Comparison of ENCODE assay signal across 8 cellular contexts in the genomic region with DNA sequence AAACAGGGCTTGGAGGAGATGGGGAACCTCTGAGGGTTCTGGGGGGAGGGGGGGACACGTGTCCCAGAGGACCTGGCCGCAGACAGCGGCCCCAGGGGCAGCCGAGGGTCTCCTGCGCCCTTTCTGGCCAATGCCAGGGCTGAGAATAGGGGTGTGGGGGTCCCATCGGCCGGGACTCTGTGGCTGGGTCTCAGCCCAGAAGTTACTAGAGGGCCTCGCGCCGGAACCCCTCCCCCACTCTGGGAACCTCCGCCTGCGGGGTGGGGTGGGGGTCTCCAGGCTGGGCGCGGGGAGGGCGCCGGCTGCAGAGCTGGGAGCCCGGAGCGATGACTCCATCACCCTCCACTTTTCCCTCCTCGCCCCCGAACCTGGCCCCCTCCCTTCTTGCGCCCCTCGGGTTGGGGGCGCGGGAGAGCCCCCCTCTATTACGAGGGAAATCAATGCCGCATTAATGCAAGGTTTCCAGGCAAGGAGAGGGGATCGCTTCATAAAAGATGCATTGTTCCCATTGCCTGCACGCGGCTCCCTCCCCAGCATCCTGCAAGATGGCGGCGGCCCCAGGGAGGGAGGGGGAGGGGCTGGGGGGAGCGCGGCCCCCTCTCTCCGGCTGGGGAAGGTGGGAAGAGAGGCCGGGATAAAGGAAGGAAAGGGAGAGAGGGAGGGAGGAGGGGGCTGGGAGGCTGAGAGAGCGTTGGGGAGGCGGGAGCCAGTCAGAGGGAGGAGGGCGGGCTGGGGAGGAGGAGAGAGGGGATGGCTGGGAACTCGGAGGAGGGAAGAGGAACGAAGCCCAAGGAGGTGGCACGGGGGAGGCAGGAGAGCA.
DNase-seq lines count a peak whose midpoint lies in the region; FAIRE-seq and TF ChIP-seq lines count a peak whose summit lies in the region.
"Not testable (repeated sequence)": the region's sequence is repeated elsewhere in the genome, so short reads cannot be mapped to it uniquely, and the experiment has no call there.

No MANE protein-coding gene starts in this region.

- peak overlapping the region; percentile 58; the same call in 1 of the 2 replicates for H3K9ac ChIP-seq in OCI-LY3 (ENCODE audit: low read length)
- peak overlapping the region in 1 of 4 experiments; percentile 60; a peak in 3 of 7 replicates for H3K9ac ChIP-seq in H1 (replicated peaks in 1 of 4; ENCODE audit: extremely low read depth in 1 of 4, low read depth in 3 of 4, low read length in 3 of 4)

- not testable (repeated sequence) for H3K14ac ChIP-seq in H1 (ENCODE audit: insufficient read length)

- BruUV-seq in Caco-2 (replicated peaks; lab: Mats Ljungman, UMichigan): not testable (repeated sequence)

- H3K56ac ChIP-seq in H1 (replicated peaks; ENCODE audit: insufficient read length, low read depth, low read length): not testable (repeated sequence)

- FAIRE-seq in H1 (lab: Jason Lieb, UNC): not testable (repeated sequence)

- H3K4me3 ChIP-seq in Caco-2 (ENCODE audit: low read depth, low read length): peak overlapping the region; percentile 28
- H3K4me3 ChIP-seq in OCI-LY3 (ENCODE audit: low read length): peak overlapping the region; percentile 69
- peak overlapping the region; percentile 40 to 62 (median 46) for H3K4me3 ChIP-seq in H1 (ENCODE audit: extremely low read depth in 1 of 4, insufficient read depth in 2 of 4, low read depth in 3 of 4, low read length in 4 of 4)
- peak overlapping the region; percentile 55 for H3K4me3 ChIP-seq in iPS-18c (ENCODE audit: insufficient read depth, low read depth, low read length)
- H3K4me3 ChIP-seq in testis: peak overlapping the region; percentile 53 to 63

- not testable (repeated sequence) for H3K23me2 ChIP-seq in H1 (ENCODE audit: low read depth, low read length)

- not testable (repeated sequence) for H2AK5ac ChIP-seq in H1 (ENCODE audit: low read depth, low read length)

- H3K79me1 ChIP-seq in H1 (ENCODE audit: low read depth, low read length): not testable (repeated sequence)

- H3K36me3 ChIP-seq in Caco-2 (ENCODE audit: control insufficient read depth, insufficient read depth, low read length); OCI-LY3 (replicated peaks; ENCODE audit: low read depth, low read length); H1 (ENCODE audit: control insufficient read depth in 2 of 4, insufficient read depth in 4 of 4, low read length in 3 of 4); testis (ENCODE audit: low read depth, missing control alignments): not testable (repeated sequence)

- TF ChIP-seq RAD21 in H1 (IDR thresholded peaks at IDR 0.05 in 1 of 2, conservative IDR thresholded peaks at IDR 0.05 in 1 of 2; ENCODE audit: low read depth in 2 of 2, low read length in 2 of 2): not testable (repeated sequence)

- H4K91ac ChIP-seq in H1 (replicated peaks; ENCODE audit: insufficient read length, low read length): not testable (repeated sequence)

- CTCF ChIA-PET in Caco-2 (lab: Charles Lee); activated naive CD4-positive, alpha-beta T cell treated with anti-CD3 and anti-CD28 coated beads for 36 hours (lab: Charles Lee); H1 (lab: Charles Lee; ENCODE audit: partially characterized antibody): not testable (repeated sequence)

- H3K9me3 Mint-ChIP-seq in Caco-2 (ENCODE audit: unreplicated experiment); activated naive CD4-positive, alpha-beta T cell treated with anti-CD3 and anti-CD28 coated beads for 36 hours: not testable (repeated sequence)

- H2BK12ac ChIP-seq in H1 (ENCODE audit: low read depth, low read length): not testable (repeated sequence)

- not testable (repeated sequence) for H3K27me3 ChIP-seq in Caco-2 (replicated peaks; ENCODE audit: control insufficient read depth, insufficient read depth, low read length); OCI-LY3 (ENCODE audit: low read depth, low read length); H1 (replicated peaks in 1 of 4; ENCODE audit: control insufficient read depth in 3 of 4, extremely low read depth in 1 of 4, insufficient read depth in 3 of 4, low read length in 3 of 4); testis

- POLR2A ChIA-PET in Caco-2 (lab: Charles Lee): not testable (repeated sequence)
- POLR2A ChIA-PET in H1 (lab: Charles Lee; ENCODE audit: partially characterized antibody): interaction anchor here (1.2 to 1.4 kb wide), 3 partner anchors 40 to 42 kb away, joined by 3 to 5 read pairs (median 4); no protein-coding TSS in a partner anchor

- 3% methylated on average over 7 of the region's 41 CpGs; no CpG with 5 or more reads in 1 of the 2 experiments for WGBS in H1 (ENCODE audit: extremely low coverage in 1 of 2, insufficient coverage in 1 of 2, insufficient read length in 1 of 2, insufficient replicate concordance in 2 of 2, low coverage in 1 of 2, low lambda C conversion rate in 2 of 2, missing lambda C conversion rate in 1 of 2), 2 experiments
- 0 to 1% methylated on average over 4 to 17 of the region's 41 CpGs for WGBS in testis, 2 donors

- intact Hi-C loops in Caco-2 (cut with micrococcal nuclease; ENCODE audit: unreplicated experiment); activated naive CD4-positive, alpha-beta T cell treated with anti-CD3 and anti-CD28 coated beads for 36 hours (cut with micrococcal nuclease); testis (cut with DNase I; ENCODE audit: low total_unique reads): not testable (repeated sequence)

- not testable (repeated sequence) for H3K9me3 ChIP-seq in Caco-2; OCI-LY3 (ENCODE audit: insufficient read depth, low read length); H1 (ENCODE audit: insufficient read depth in 2 of 2, low read depth in 1 of 2, low read length in 1 of 2); iPS-18c (ENCODE audit: control insufficient read depth, insufficient read depth, low read length); testis

- H3K27me3 Mint-ChIP-seq in Caco-2 (ENCODE audit: insufficient read depth, unreplicated experiment); activated naive CD4-positive, alpha-beta T cell treated with anti-CD3 and anti-CD28 coated beads for 36 hours (ENCODE audit: low read depth): not testable (repeated sequence)

- not testable (repeated sequence) for H3K4ac ChIP-seq in H1 (replicated peaks; ENCODE audit: insufficient read length, low read depth, low read length)

- DNase-seq in Caco-2: peak in 1 of 2 experiments; percentile 68
- DNase-seq in LHCN-M2 (ENCODE audit: low read depth): peak; percentile 56
- not testable (repeated sequence) for DNase-seq in activated naive CD4-positive, alpha-beta T cell treated with anti-CD3 and anti-CD28 coated beads for 36 hours
- peak; percentile 58 to 71 for DNase-seq in H1 (ENCODE audit: low read depth in 1 of 2, low spot score in 2 of 2)
- DNase-seq in non-pigmented ciliary epithelial cell (ENCODE audit: low read depth): peak; percentile 20
- peak; percentile 62 for DNase-seq in testis

- TF ChIP-seq EP300 in H1 (IDR thresholded peaks at IDR 0.05; ENCODE audit: borderline replicate concordance in 1 of 2, low read depth in 2 of 2, low read length in 2 of 2): not testable (repeated sequence)

- H2AFZ ChIP-seq in OCI-LY3 (ENCODE audit: low read depth, low read length); H1 (ENCODE audit: low read length): not testable (repeated sequence)

- not testable (repeated sequence) for TF ChIP-seq CTCF in Caco-2 (IDR thresholded peaks at IDR 0.05; ENCODE audit: insufficient read depth in 1 of 2, low read depth in 1 of 2, low read length in 1 of 2, severe bottlenecking in 1 of 2, unreplicated experiment in 1 of 2); OCI-LY3 (IDR thresholded peaks at IDR 0.05; ENCODE audit: low read depth, low read length); H1 (IDR thresholded peaks at IDR 0.05; ENCODE audit: control extremely low read depth in 1 of 3, insufficient read depth in 1 of 3, low read depth in 1 of 3, low read length in 3 of 3); testis (IDR thresholded peaks at IDR 0.05)

- H3K4me3 Mint-ChIP-seq in Caco-2 (ENCODE audit: unreplicated experiment): peak overlapping the region; percentile 58
- peak overlapping the region; percentile 39 for H3K4me3 Mint-ChIP-seq in activated naive CD4-positive, alpha-beta T cell treated with anti-CD3 and anti-CD28 coated beads for 36 hours

- H3K18ac ChIP-seq in H1 (ENCODE audit: extremely low read depth, low read length): not testable (repeated sequence)

- H3K4me2 ChIP-seq in OCI-LY3 (ENCODE audit: low read length) (peak overlapping the region; percentile 60), H1 (ENCODE audit: insufficient read depth in 1 of 2, low read depth in 2 of 2, low read length in 2 of 2) (peak overlapping the region; percentile 64 to 69)

- H3K36me3 Mint-ChIP-seq in Caco-2 (ENCODE audit: insufficient read depth, unreplicated experiment); activated naive CD4-positive, alpha-beta T cell treated with anti-CD3 and anti-CD28 coated beads for 36 hours (ENCODE audit: low read depth): not testable (repeated sequence)

- H4K5ac ChIP-seq in H1 (ENCODE audit: insufficient read length, low read depth, low read length): not testable (repeated sequence)

- not testable (repeated sequence) for H3K4me1 ChIP-seq in Caco-2; OCI-LY3 (ENCODE audit: low read length); H1 (replicated peaks in 1 of 4; ENCODE audit: control insufficient read depth in 3 of 4, insufficient read depth in 4 of 4, low read length in 3 of 4); testis

- H2BK15ac ChIP-seq in H1 (ENCODE audit: low read length): not testable (repeated sequence)

- H3K4me1 Mint-ChIP-seq in Caco-2 (ENCODE audit: low read depth, unreplicated experiment); activated naive CD4-positive, alpha-beta T cell treated with anti-CD3 and anti-CD28 coated beads for 36 hours (ENCODE audit: low read depth): not testable (repeated sequence)

- not testable (repeated sequence) for H2BK20ac ChIP-seq in H1 (ENCODE audit: low read length)

- not testable (repeated sequence) for H3K27ac Mint-ChIP-seq in Caco-2 (ENCODE audit: unreplicated experiment); activated naive CD4-positive, alpha-beta T cell treated with anti-CD3 and anti-CD28 coated beads for 36 hours

- not testable (repeated sequence) for H3K27ac ChIP-seq in OCI-LY3 (ENCODE audit: low read length); H1 (ENCODE audit: low read depth, low read length); testis

- not testable (repeated sequence) for H4K20me1 ChIP-seq in OCI-LY3 (ENCODE audit: insufficient read depth, low read length); H1 (replicated peaks in 1 of 2; ENCODE audit: control insufficient read depth in 1 of 2, insufficient read depth in 2 of 2, low read length in 2 of 2)

- not testable (repeated sequence) for H3K79me2 ChIP-seq in OCI-LY3 (ENCODE audit: low read length); H1 (ENCODE audit: control insufficient read depth in 1 of 2, insufficient read depth in 2 of 2, low read length in 2 of 2)

- H2BK120ac ChIP-seq in H1 (replicated peaks; ENCODE audit: low read depth, low read length): not testable (repeated sequence)

- TF ChIP-seq POLR2A in H1 (IDR thresholded peaks at IDR 0.05; ENCODE audit: control extremely low read depth in 1 of 2, low read depth in 2 of 2, low read length in 2 of 2); testis (IDR thresholded peaks at IDR 0.05): not testable (repeated sequence)

- not testable (repeated sequence) for H2BK5ac ChIP-seq in H1 (ENCODE audit: low read depth, low read length)

- not testable (repeated sequence) for H3K23ac ChIP-seq in H1 (ENCODE audit: insufficient read length)

- H4K8ac ChIP-seq in H1 (ENCODE audit: extremely low read depth, insufficient read depth, low read length): not testable (repeated sequence)
